Comparison of ENCODE assay signal across 26 cellular contexts in the genomic region with DNA sequence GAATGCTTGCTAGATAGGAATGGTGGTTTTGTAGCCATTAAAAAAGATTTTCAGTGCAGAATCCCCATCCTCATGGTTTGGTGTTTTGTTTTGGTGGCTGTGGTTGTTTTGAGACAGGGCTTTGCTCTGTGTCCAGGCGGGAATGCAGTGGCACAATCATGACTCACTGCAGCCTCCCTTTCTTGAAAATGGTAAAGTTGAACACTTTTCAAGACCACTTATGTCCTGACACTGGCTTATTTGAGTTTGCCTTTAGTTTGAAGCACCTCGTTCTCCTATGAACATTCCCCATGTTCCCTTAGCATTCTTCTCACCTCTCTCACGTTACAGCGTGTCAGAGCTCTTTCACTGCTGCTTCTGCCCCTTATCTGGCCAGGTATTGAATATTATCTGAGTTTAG.
DNase-seq lines count a peak whose midpoint lies in the region; ATAC-seq and FAIRE-seq lines count a peak whose summit lies in the region.
"Had no signal": no experiment of that assay in that cellular context is flagged by ENCODE, and none has a peak within 500 bp of the region (broad histone marks: within the 10 kb centered on the region; RNA-seq: fewer than 3 reads in every experiment).

No MANE protein-coding gene starts in this region.

- H2AK5ac ChIP-seq in mesenchymal stem cell (ENCODE audit: low read length, severe bottlenecking), result no peak overlapping the region

- no peaks in the 10 kb centered on the region for H3K27me3 ChIP-seq in mesenchymal stem cell (ENCODE audit: control insufficient read depth in 1 of 2, insufficient read depth in 1 of 2, low read length in 2 of 2)
- H3K27me3 ChIP-seq: heart left ventricle, tibial artery had no signal

- no peak overlapping the region for H3K4ac ChIP-seq in mesenchymal stem cell (ENCODE audit: low read depth in 1 of 2, low read length in 2 of 2)

- H2BK15ac ChIP-seq in mesenchymal stem cell (ENCODE audit: low read depth, poor library complexity, severe bottlenecking), result no peak overlapping the region

- no peaks in the 10 kb centered on the region for H3K9me3 ChIP-seq in mesenchymal stem cell (ENCODE audit: control insufficient read depth, low read length)
- H3K9me3 ChIP-seq: HAP-1, heart left ventricle, tibial artery had no signal

- no peak overlapping the region for H3K18ac ChIP-seq in mesenchymal stem cell (ENCODE audit: low read depth in 1 of 2, low read length in 2 of 2)

- no peak overlapping the region for H2BK120ac ChIP-seq in mesenchymal stem cell (ENCODE audit: low read depth, low read length)

- H3K36me3 Mint-ChIP-seq in stimulated activated naive CD8-positive, alpha-beta T cell treated with anti-CD3 and anti-CD28 coated beads, Interleukin-15, Interleukin-2, amounts not matched to agents 100 ng/mL and 50 ng/mL, for 24 hours (ENCODE audit: low read depth), result peaks cover 72% of the 10 kb centered on the region
- H3K36me3 Mint-ChIP-seq in T-cell, result peaks cover 61% of the 10 kb centered on the region

- H3K4me1 Mint-ChIP-seq in stimulated activated naive CD8-positive, alpha-beta T cell treated with anti-CD3 and anti-CD28 coated beads, Interleukin-15, Interleukin-2, amounts not matched to agents 100 ng/mL and 50 ng/mL, for 24 hours (ENCODE audit: low read depth), result peaks cover 32% of the 10 kb centered on the region
- peaks cover 16% of the 10 kb centered on the region for H3K4me1 Mint-ChIP-seq in stimulated activated naive CD8-positive, alpha-beta T cell treated with anti-CD3 and anti-CD28 coated beads, Interleukin-15, amount 100 ng/mL, for 72 hours
- peaks cover 6 to 12% (median 9%) of the 10 kb centered on the region in 3 donors for H3K4me1 Mint-ChIP-seq in T-cell

- no peak overlapping the region for H2BK5ac ChIP-seq in mesenchymal stem cell (ENCODE audit: low read depth, low read length, poor library complexity, severe bottlenecking)

- POLR2A ChIA-PET in T-cell (lab: Charles Lee), result no interaction called here

- DNase-seq in stimulated activated naive CD8-positive, alpha-beta T cell treated with anti-CD3 and anti-CD28 coated beads, Interleukin-15, amount 100 ng/mL, for 72 hours, result no peak
- DNase-seq in astrocyte of the hippocampus (ENCODE audit: low read depth, low spot score), result peak; percentile 56
- DNase-seq in mesenchymal stem cell, result peak; percentile 51
- DNase-seq in GM19239 (ENCODE audit: insufficient read length, low spot score), result no peak
- no peak for DNase-seq in retina
- DNase-seq in stimulated activated CD4-positive, alpha-beta T cell treated with anti-CD3 and anti-CD28 coated beads, Interleukin-2, amount 100 ng/mL, for 24 hours, result no peak
- DNase-seq in T-cell, result no peak
- DNase-seq: activated CD4-positive, alpha-beta T cell treated with anti-CD3 and anti-CD28 coated beads for 36 hours; activated gamma-delta T cell treated with Interleukin-2 at 50 U/mL for 16 hours; activated T-cell treated with anti-CD3 and anti-CD28 coated beads for 4 hours; CD4-positive, alpha-beta memory T cell; DMS 273 treated with DMSO at 0.1 percent for 48 hours; effector CD8-positive, alpha-beta T cell; heart left ventricle; kidney glomerular epithelial cell; NCI-H1436 treated with DMSO at 0.1 percent for 48 hours; NCI-H446 treated with DMSO at 0.1 percent for 48 hours; nucleus accumbens; T-helper 17 cell; tibial artery had no signal

- no peak overlapping the region for H3K23ac ChIP-seq in mesenchymal stem cell (ENCODE audit: low read length in 2 of 2)

- no peaks in the 10 kb centered on the region for H3K9me3 Mint-ChIP-seq in stimulated activated naive CD8-positive, alpha-beta T cell treated with anti-CD3 and anti-CD28 coated beads, Interleukin-15, Interleukin-2, amounts not matched to agents 100 ng/mL and 50 ng/mL, for 24 hours
- H3K9me3 Mint-ChIP-seq in stimulated activated naive CD8-positive, alpha-beta T cell treated with anti-CD3 and anti-CD28 coated beads, Interleukin-15, amount 100 ng/mL, for 72 hours, result no peaks in the 10 kb centered on the region
- no peaks in the 10 kb centered on the region for H3K9me3 Mint-ChIP-seq in T-cell
- H3K9me3 Mint-ChIP-seq: CD4-positive, alpha-beta memory T cell had no signal

- H3K4me3 ChIP-seq in mesenchymal stem cell (ENCODE audit: insufficient read depth in 1 of 2, low read depth in 1 of 2, low read length in 2 of 2), result no peak overlapping the region
- H3K4me3 ChIP-seq: HAP-1, heart left ventricle, tibial artery had no signal

- H3K4me2 ChIP-seq in mesenchymal stem cell (ENCODE audit: low read length, poor library complexity, severe bottlenecking), result no peak overlapping the region

- 72% methylated on average over 4 of the region's 4 CpGs for WGBS in mesenchymal stem cell

- H3K14ac ChIP-seq in mesenchymal stem cell (ENCODE audit: low read length in 2 of 2), result no peak overlapping the region

- no peak overlapping the region for H3K9ac ChIP-seq in mesenchymal stem cell (ENCODE audit: low read length)

- peaks cover 4 to 42% of the 10 kb centered on the region in 2 experiments for H3K36me3 ChIP-seq in mesenchymal stem cell (ENCODE audit: control insufficient read depth in 1 of 2, insufficient read depth in 2 of 2, low read depth in 1 of 2, low read length in 2 of 2)

- CTCF ChIA-PET in T-cell (lab: Charles Lee), result no interaction called here

- no peak overlapping the region for H2AFZ ChIP-seq in mesenchymal stem cell (ENCODE audit: low read depth, low read length)

- H3K4me3 Mint-ChIP-seq in stimulated activated naive CD8-positive, alpha-beta T cell treated with anti-CD3 and anti-CD28 coated beads, Interleukin-15, Interleukin-2, amounts not matched to agents 100 ng/mL and 50 ng/mL, for 24 hours, result no peak overlapping the region
- no peak overlapping the region for H3K4me3 Mint-ChIP-seq in stimulated activated naive CD8-positive, alpha-beta T cell treated with anti-CD3 and anti-CD28 coated beads, Interleukin-15, amount 100 ng/mL, for 72 hours
- H3K4me3 Mint-ChIP-seq in T-cell, result no peak overlapping the region
- H3K4me3 Mint-ChIP-seq: activated CD4-positive, alpha-beta T cell treated with anti-CD3 and anti-CD28 coated beads for 36 hours; CD4-positive, alpha-beta memory T cell; T-helper 17 cell had no signal

- no peak overlapping the region for H4K91ac ChIP-seq in mesenchymal stem cell (ENCODE audit: low read length)

- no peak for FAIRE-seq in GM19239 (lab: Jason Lieb, UNC)
- FAIRE-seq: A204.1, GM12892, HTR-8/SVneo had no signal

- no peak overlapping the region for H3K27ac ChIP-seq in mesenchymal stem cell (ENCODE audit: low read length, poor library complexity, severe bottlenecking)
- H3K27ac ChIP-seq: heart left ventricle, RWPE1, tibial artery had no signal

- ATAC-seq in stimulated activated naive CD8-positive, alpha-beta T cell treated with anti-CD3 and anti-CD28 coated beads, Interleukin-15, amount 100 ng/mL, for 72 hours, result no peak
- no peak for ATAC-seq in T-cell (replicated peaks in 1 of 4)
- ATAC-seq: activated CD4-positive, alpha-beta T cell treated with anti-CD3 and anti-CD28 coated beads for 36 hours; heart left ventricle; T-helper 17 cell had no signal

- H3K79me1 ChIP-seq in mesenchymal stem cell (replicated peaks; ENCODE audit: low read length, poor library complexity, severe bottlenecking), result peaks cover 18% of the 10 kb centered on the region

- H2BK12ac ChIP-seq in mesenchymal stem cell (ENCODE audit: low read length in 2 of 2), result no peak overlapping the region

- H4K8ac ChIP-seq in mesenchymal stem cell (ENCODE audit: low read length), result no peak overlapping the region

- peaks cover 1% of the 10 kb centered on the region for H3K4me1 ChIP-seq in mesenchymal stem cell (ENCODE audit: control insufficient read depth, insufficient read depth, low read depth, low read length)
- H3K4me1 ChIP-seq: HAP-1 had no signal

- H3K27ac Mint-ChIP-seq in stimulated activated naive CD8-positive, alpha-beta T cell treated with anti-CD3 and anti-CD28 coated beads, Interleukin-15, Interleukin-2, amounts not matched to agents 100 ng/mL and 50 ng/mL, for 24 hours, result peak overlapping the region; percentile 18
- peak overlapping the region in 1 of 2 donors; percentile 14 for H3K27ac Mint-ChIP-seq in stimulated activated naive CD8-positive, alpha-beta T cell treated with anti-CD3 and anti-CD28 coated beads, Interleukin-15, amount 100 ng/mL, for 72 hours
- no peak overlapping the region for H3K27ac Mint-ChIP-seq in T-cell
- H3K27ac Mint-ChIP-seq: T-helper 17 cell had no signal

- H3K27me3 Mint-ChIP-seq in stimulated activated naive CD8-positive, alpha-beta T cell treated with anti-CD3 and anti-CD28 coated beads, Interleukin-15, Interleukin-2, amounts not matched to agents 100 ng/mL and 50 ng/mL, for 24 hours, result no peaks in the 10 kb centered on the region
- no peaks in the 10 kb centered on the region for H3K27me3 Mint-ChIP-seq in stimulated activated naive CD8-positive, alpha-beta T cell treated with anti-CD3 and anti-CD28 coated beads, Interleukin-15, amount 100 ng/mL, for 72 hours
- H3K27me3 Mint-ChIP-seq in T-cell, result no peaks in the 10 kb centered on the region
- H3K27me3 Mint-ChIP-seq: activated CD4-positive, alpha-beta T cell treated with anti-CD3 and anti-CD28 coated beads for 36 hours; CD4-positive, alpha-beta memory T cell; T-helper 17 cell had no signal

Comparison
In these comparisons a context has a peak if more than half of its experiments do, and no peak if none do; other contexts are left out.
1. DNase-seq: peak in astrocyte of the hippocampus (single experiment) and mesenchymal stem cell (single experiment); none in stimulated activated naive CD8-positive, alpha-beta T cell treated with anti-CD3 and anti-CD28 coated beads, Interleukin-15, amount 100 ng/mL, for 72 hours (0 of 2), GM19239 (single experiment), retina (single experiment), stimulated activated CD4-positive, alpha-beta T cell treated with anti-CD3 and anti-CD28 coated beads, Interleukin-2, amount 100 ng/mL, for 24 hours (0 of 2) and T-cell (0 of 34).